Comparison of ENCODE assay signal across 6 cellular contexts in the genomic region with DNA sequence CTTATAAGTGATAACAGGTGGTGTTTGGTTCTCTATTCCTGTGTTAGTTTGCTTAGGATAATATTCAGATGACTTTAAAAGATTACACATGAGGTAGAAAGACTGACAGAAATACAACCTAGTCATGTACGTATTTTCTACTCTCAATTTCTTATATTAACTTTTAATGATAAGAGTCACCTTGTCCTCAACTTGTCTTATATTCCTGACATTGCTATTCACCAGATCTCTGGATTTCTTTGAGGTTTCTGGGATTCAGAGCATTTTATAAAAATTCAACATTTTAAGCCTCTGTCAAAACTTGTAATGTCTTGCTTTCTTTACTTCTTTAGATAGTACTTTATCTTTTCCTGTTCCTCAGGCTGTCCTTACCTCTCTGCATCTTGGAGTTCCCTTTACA.
"Had no signal": no experiment of that assay in that cellular context is flagged by ENCODE, and none has a peak within 500 bp of the region (broad histone marks: within the 10 kb centered on the region; RNA-seq: fewer than 3 reads in every experiment).

No MANE protein-coding gene starts in this region.

- DNase-seq: IMR-90, KBM-7, KG1 had no signal

- ATAC-seq: K562 had no signal

- H3K27ac ChIP-seq: HL-60 had no signal

- H3K4me3 ChIP-seq: K562 had no signal

- FAIRE-seq: HTR-8/SVneo, K562 had no signal
